Comparison of ENCODE assay signal across 1 cellular context in genomic region chr2:12270876-12271588, GRCh38.
TF ChIP-seq lines count a peak whose summit lies in the region.

No MANE protein-coding gene starts in this region.

TF ChIP-seq in GM23338, 12 proteins besides CTCF, POLR2A, EP300 and RAD21 (continued from another document):
- no peak for TF ChIP-seq ZNF462 (CRISPR knock-in tag; IDR thresholded peaks at IDR 0.05)
